Comparison of ENCODE assay signal across 23 cellular contexts in genomic region chr2:162994718-162995117, GRCh38.
DNase-seq lines count a peak whose midpoint lies in the region; ATAC-seq and TF ChIP-seq lines count a peak whose summit lies in the region.
"Had no signal": no experiment of that assay in that cellular context is flagged by ENCODE, and none has a peak within 500 bp of the region (broad histone marks: within the 10 kb centered on the region; RNA-seq: fewer than 3 reads in every experiment).

No MANE protein-coding gene starts in this region.

- H3K4me3 Mint-ChIP-seq in endodermal cell: no peak overlapping the region
- H3K4me3 Mint-ChIP-seq: CD4-positive, alpha-beta T cell; H9; IgD-negative memory B cell; T-helper 1 cell treated with Interleukin-12 subunit alpha and Interleukin-12 subunit beta and Interleukin-4 antibody, amounts not matched to agents 30 μg/mL and 1 μg/mL, for 36 hours had no signal

- H3K9ac ChIP-seq in endodermal cell (ENCODE audit: extremely low read depth, low read length, poor library complexity, severe bottlenecking): no peak overlapping the region
- H3K9ac ChIP-seq: BLaER1 treated with 17β-estradiol and CSF1 and Interleukin-3, amounts not matched to agents 10 nM and 100 nM had no signal

- no peaks in the 10 kb centered on the region for H3K27me3 ChIP-seq in endodermal cell (ENCODE audit: control insufficient read depth, insufficient read depth, low read length, poor library complexity, severe bottlenecking)
- no peaks in the 10 kb centered on the region for H3K27me3 ChIP-seq in thyroid gland
- H3K27me3 ChIP-seq: BLaER1 treated with 17β-estradiol and CSF1 and Interleukin-3, amounts not matched to agents 10 nM and 100 nM had no signal

- H3K4me1 Mint-ChIP-seq in endodermal cell: no peaks in the 10 kb centered on the region
- H3K4me1 Mint-ChIP-seq: H9, IgD-negative memory B cell had no signal

- H3K4me3 ChIP-seq in Jurkat, Clone E6-1 (ENCODE audit: low read length): no peak overlapping the region
- H3K4me3 ChIP-seq in endodermal cell (ENCODE audit: low read length): no peak overlapping the region
- no peak overlapping the region for H3K4me3 ChIP-seq in thyroid gland (replicated peaks in 1 of 3)
- H3K4me3 ChIP-seq: A549; BLaER1 treated with 17β-estradiol and CSF1 and Interleukin-3, amounts not matched to agents 10 nM and 100 nM; SK-N-MC had no signal

- H3K36me3 Mint-ChIP-seq in endodermal cell (ENCODE audit: low read depth): no peaks in the 10 kb centered on the region
- H3K36me3 Mint-ChIP-seq: IgD-negative memory B cell had no signal

- no peaks in the 10 kb centered on the region for H3K27me3 Mint-ChIP-seq in endodermal cell (ENCODE audit: insufficient read depth)
- H3K27me3 Mint-ChIP-seq: CD4-positive, alpha-beta T cell; IgD-negative memory B cell had no signal

- H3K4me1 ChIP-seq in endodermal cell (ENCODE audit: control insufficient read depth, insufficient read depth, low read length): no peaks in the 10 kb centered on the region
- no peaks in the 10 kb centered on the region for H3K4me1 ChIP-seq in thyroid gland
- H3K4me1 ChIP-seq: A549; BLaER1 treated with 17β-estradiol and CSF1 and Interleukin-3, amounts not matched to agents 10 nM and 100 nM had no signal

- no peak overlapping the region for H3K27ac Mint-ChIP-seq in endodermal cell
- H3K27ac Mint-ChIP-seq: CD4-positive, alpha-beta T cell; H9; IgD-negative memory B cell; T-helper 1 cell treated with Interleukin-12 subunit alpha and Interleukin-12 subunit beta and Interleukin-4 antibody, amounts not matched to agents 30 μg/mL and 1 μg/mL, for 36 hours had no signal

- H3K9me3 ChIP-seq in endodermal cell (ENCODE audit: control insufficient read depth, low read length) (no peaks in the 10 kb centered on the region), thyroid gland (no peaks in the 10 kb centered on the region)
- H3K9me3 ChIP-seq: A549 had no signal

- no peaks in the 10 kb centered on the region for H3K9me3 Mint-ChIP-seq in endodermal cell
- H3K9me3 Mint-ChIP-seq: H9; T-helper 1 cell treated with Interleukin-12 subunit alpha and Interleukin-12 subunit beta and Interleukin-4 antibody, amounts not matched to agents 30 μg/mL and 1 μg/mL, for 36 hours had no signal

- intact Hi-C loops in thyroid gland (cut with DNase I): no loop called here

- H3K36me3 ChIP-seq in endodermal cell (ENCODE audit: control insufficient read depth, insufficient read depth, low read length) (no peaks in the 10 kb centered on the region), thyroid gland (no peaks in the 10 kb centered on the region)
- H3K36me3 ChIP-seq: BLaER1 treated with 17β-estradiol and CSF1 and Interleukin-3, amounts not matched to agents 10 nM and 100 nM had no signal

- peak; percentile 59 for ATAC-seq in GM18868 (IDR thresholded peaks at IDR 0.05; ENCODE audit: unreplicated experiment)
- peak; percentile 47 for ATAC-seq in HG02938 (IDR thresholded peaks at IDR 0.05; ENCODE audit: unreplicated experiment)
- ATAC-seq in HG02884 (IDR thresholded peaks at IDR 0.05; ENCODE audit: unreplicated experiment): no peak
- ATAC-seq: A549 had no signal

- no peak overlapping the region for H3K27ac ChIP-seq in endodermal cell (ENCODE audit: low read depth, low read length)
- no peak overlapping the region for H3K27ac ChIP-seq in thyroid gland
- H3K27ac ChIP-seq: A549; BLaER1 treated with 17β-estradiol and CSF1 and Interleukin-3, amounts not matched to agents 10 nM and 100 nM; RWPE1; SK-N-MC had no signal

- peak; percentile 5 for DNase-seq in Jurkat, Clone E6-1 (ENCODE audit: low read depth, low spot score)
- DNase-seq in endodermal cell (no peak), thyroid gland (no peak), GM10266 (ENCODE audit: extremely low spot score) (no peak)
- DNase-seq: AML-193; CD4-positive, alpha-beta T cell; H9; NCI-H1048; NCI-H1417; NCI-H1694; NCI-H2029 treated with DMSO at 0.1 percent for 48 hours; NCI-H2227 treated with DMSO at 0.1 percent for 48 hours; NCI-H526 treated with DMSO at 0.1 percent for 48 hours; SHP77 treated with DMSO at 0.1 percent for 48 hours had no signal

- no peak for TF ChIP-seq POLR2A in thyroid gland (IDR thresholded peaks at IDR 0.05)

- TF ChIP-seq CTCF in endodermal cell (conservative IDR thresholded peaks at IDR 0.05) (peak; percentile 34), thyroid gland (IDR thresholded peaks at IDR 0.05) (no peak), GM10266 (IDR thresholded peaks at IDR 0.05; ENCODE audit: control insufficient read depth, insufficient read depth, low read depth, missing control alignments) (no peak)
